Comparison of ENCODE assay signal across 10 cellular contexts in genomic region chr11:47469411-47470179, GRCh38. TPM values are rescaled to one million over a fixed set of nuclear protein-coding genes. Genes with fewer than 3 reads are reported as not detected.
DNase-seq lines count a peak whose midpoint lies in the region; ATAC-seq and TF ChIP-seq lines count a peak whose summit lies in the region.
"Had no signal": no experiment of that assay in that cellular context is flagged by ENCODE, and none has a peak within 500 bp of the region (broad histone marks: within the 10 kb centered on the region; RNA-seq: fewer than 3 reads in every experiment).

No MANE protein-coding gene starts in this region.

- H3K27me3 Mint-ChIP-seq in osteocyte (ENCODE audit: unreplicated experiment): no peaks in the 10 kb centered on the region

- H3K27me3 ChIP-seq in RWPE2 (ENCODE audit: insufficient read depth, poor library complexity, severe bottlenecking): no peaks in the 10 kb centered on the region

- DNase-seq in ELF-1 (ENCODE audit: low read depth, low spot score) (peak; percentile 75), RWPE2 (ENCODE audit: low spot score) (no peak), fibroblast of gingiva (ENCODE audit: low read depth) (peak; percentile 76), osteocyte (ENCODE audit: extremely low spot score, unreplicated experiment) (no peak), NCI-H226 (no peak), NCI-H82 (lab: John Stamatoyannopoulos, UW) (no peak), germinal center (ENCODE audit: low spot score) (no peak)
- DNase-seq: effector CD8-positive, alpha-beta T cell; PC-9 had no signal

- no peak overlapping the region for H3K4me3 Mint-ChIP-seq in osteocyte (ENCODE audit: unreplicated experiment)

- TF ChIP-seq CTCF in RWPE2 (IDR thresholded peaks at IDR 0.05; ENCODE audit: poor library complexity, severe bottlenecking) (no peak), osteocyte (IDR thresholded peaks at IDR 0.05) (no peak)

- H3K27ac ChIP-seq in RWPE2 (ENCODE audit: poor library complexity, severe bottlenecking): no peak overlapping the region
- H3K27ac ChIP-seq: PC-9 had no signal

- H3K4me1 ChIP-seq in RWPE2 (ENCODE audit: insufficient read depth, poor library complexity, severe bottlenecking): no peaks in the 10 kb centered on the region

- ATAC-seq in RWPE2 (ENCODE audit: low read depth): peak; percentile 9; the same call in 1 of the 3 replicates
- ATAC-seq in HG02571 (IDR thresholded peaks at IDR 0.05; ENCODE audit: unreplicated experiment): no peak

- H3K27ac Mint-ChIP-seq in osteocyte (ENCODE audit: unreplicated experiment): peak overlapping the region; percentile 77

- H3K4me1 Mint-ChIP-seq in osteocyte (ENCODE audit: unreplicated experiment): peaks cover 47% of the 10 kb centered on the region

- H3K4me3 ChIP-seq in RWPE2 (ENCODE audit: severe bottlenecking): no peak overlapping the region
- H3K4me3 ChIP-seq: PC-9 had no signal

- H3K36me3 Mint-ChIP-seq in osteocyte (ENCODE audit: unreplicated experiment): peaks cover 38% of the 10 kb centered on the region

- H3K9me3 ChIP-seq in RWPE2 (ENCODE audit: severe bottlenecking): no peaks in the 10 kb centered on the region

- no peaks in the 10 kb centered on the region for H3K9me3 Mint-ChIP-seq in osteocyte (ENCODE audit: unreplicated experiment)

- peaks cover 90% of the 10 kb centered on the region for H3K36me3 ChIP-seq in RWPE2 (ENCODE audit: low read depth)

RNA-seq across cellular contexts. Expression of gene RAPSN, which starts 20.7 kb away (rescaled TPM):
- 0.24 and 0.42 TPM in 2 replicates for total RNA-seq in osteocyte

RNA-seq across cellular contexts. Expression of gene PSMC3, which starts 43.4 kb away (rescaled TPM):
- 123 and 126 TPM in 2 replicates for total RNA-seq in osteocyte

Comparison
In these comparisons a context has a peak if more than half of its experiments do, and no peak if none do; other contexts are left out.
1. DNase-seq: peak in ELF-1 (single experiment) and fibroblast of gingiva (single experiment); none in RWPE2 (single experiment), osteocyte (single experiment), NCI-H226 (single experiment), NCI-H82 (single experiment) and germinal center (single experiment).